ENCODE assay signal across 9 cellular contexts in genomic region chr5:147417133-147417813, GRCh38.
A peak's percentile ranks its signal among the peaks of the same experiment; 100 is the strongest.
DNase-seq lines count a peak whose midpoint lies in the region; ATAC-seq and TF ChIP-seq lines count a peak whose summit lies in the region.
"Had no signal": no experiment of that assay in that cellular context is flagged by ENCODE, and none has a peak within 500 bp of the region (broad histone marks: within the 10 kb centered on the region; RNA-seq: fewer than 3 reads in every experiment).

No MANE protein-coding gene starts in this region.

- H3K36me3 Mint-ChIP-seq in GM23338 (ENCODE audit: low read depth) = peaks cover 86% of the 10 kb centered on the region

- ATAC-seq in GM23338 (no peak), gastroesophageal sphincter (peak; percentile 77), HG02623 (IDR thresholded peaks at IDR 0.05; ENCODE audit: unreplicated experiment) (no peak)

- peaks cover 2% of the 10 kb centered on the region for H3K27me3 Mint-ChIP-seq in GM23338 (ENCODE audit: insufficient read depth, low read depth, poor library complexity)

- H3K36me3 ChIP-seq in GM23338 (ENCODE audit: insufficient read depth) (peaks cover 82% of the 10 kb centered on the region), gastroesophageal sphincter (peaks cover 0 to 46% of the 10 kb centered on the region in 2 donors)

- H2AFZ ChIP-seq in GM23338 = no peak overlapping the region

- H3K4me2 ChIP-seq in GM23338 = no peak overlapping the region
- H3K4me2 ChIP-seq: KMS-11 had no signal

- H3K4me1 ChIP-seq in GM23338 (ENCODE audit: insufficient read depth) (peaks cover 7% of the 10 kb centered on the region; the same call in 1 of the 2 replicates), gastroesophageal sphincter (peaks cover 36 to 87% (median 37%) of the 10 kb centered on the region in 3 donors)

- H3K27me3 ChIP-seq in GM23338 (ENCODE audit: insufficient read depth) (no peaks in the 10 kb centered on the region), gastroesophageal sphincter (no peaks in the 10 kb centered on the region)

- no peak for TF ChIP-seq POLR2A in gastroesophageal sphincter (IDR thresholded peaks at IDR 0.05)

- peaks cover 77% of the 10 kb centered on the region for H4K20me1 ChIP-seq in GM23338 (replicated peaks; ENCODE audit: insufficient read depth)

- peak overlapping the region; percentile 69 for H3K27ac ChIP-seq in GM23338 (ENCODE audit: low read depth)
- H3K27ac ChIP-seq in adipose tissue (ENCODE audit: low read depth, low read length) = peak overlapping the region; percentile 43
- H3K27ac ChIP-seq in gastroesophageal sphincter = peak overlapping the region; percentile 84 to 94 (median 92)
- H3K27ac ChIP-seq: KMS-11 had no signal

- no peaks in the 10 kb centered on the region; the same call in 2 of the 3 replicates for H3K9me3 Mint-ChIP-seq in GM23338

- no peaks in the 10 kb centered on the region for H3K9me2 ChIP-seq in GM23338 (ENCODE audit: insufficient read depth)

- H3F3A ChIP-seq in GM23338 (replicated peaks; ENCODE audit: low read depth) = peaks cover 7% of the 10 kb centered on the region; the same call in 1 of the 2 replicates

- TF ChIP-seq CTCF in GM23338 (conservative IDR thresholded peaks at IDR 0.05; ENCODE audit: low read depth in 2 of 2) = no peak
- TF ChIP-seq CTCF in gastroesophageal sphincter (IDR thresholded peaks at IDR 0.05) = no peak

- H3K79me2 ChIP-seq in GM23338 (replicated peaks; ENCODE audit: insufficient read depth) = peaks cover 72% of the 10 kb centered on the region

- no peak overlapping the region for H3K4me3 Mint-ChIP-seq in GM23338

- H3K4me3 ChIP-seq in GM23338 = no peak overlapping the region
- no peak overlapping the region for H3K4me3 ChIP-seq in gastroesophageal sphincter

- peaks cover 9% of the 10 kb centered on the region; the same call in 2 of the 3 replicates for H3K4me1 Mint-ChIP-seq in GM23338

- H3K9me3 ChIP-seq in gastroesophageal sphincter = no peaks in the 10 kb centered on the region

- intact Hi-C loops in posterior cingulate gyrus (cut with DNase I) = no loop called here

- WGBS in adipose tissue, 3 donors = 24 to 38% (median 33%) methylated on average over 5 of the region's 5 CpGs
- 4% methylated on average over 5 of the region's 5 CpGs; no CpG with 5 or more reads in 1 of the 2 donors for WGBS in gastroesophageal sphincter (ENCODE audit: low coverage in 1 of 2), 2 donors

- TF ChIP-seq EP300 in gastroesophageal sphincter (IDR thresholded peaks at IDR 0.05) = no peak

- no peak for DNase-seq in GM23338 (ENCODE audit: low spot score)
- peak; percentile 49 for DNase-seq in renal cortical epithelial cell (ENCODE audit: low read depth)
- DNase-seq in activated T-cell treated with anti-CD3 and anti-CD28 coated beads, Interleukin-2, amount 50 U/mL, for 48 hours = no peak
- DNase-seq in posterior cingulate gyrus = no peak
- DNase-seq in HPDE6-E6E7 (ENCODE audit: extremely low spot score) = no peak

- no peak overlapping the region for H3K27ac Mint-ChIP-seq in GM23338

TF ChIP-seq in GM23338, 12 proteins besides CTCF, POLR2A, EP300 and RAD21 (continues in another document):
- TF ChIP-seq STAT1 (IDR thresholded peaks at IDR 0.05; ENCODE audit: unreplicated experiment) (no peak), CREB1 (CRISPR knock-in tag; IDR thresholded peaks at IDR 0.05; ENCODE audit: low read depth) (no peak), NANOG (IDR thresholded peaks at IDR 0.05; ENCODE audit: borderline replicate concordance) (no peak), ZNF331 (CRISPR knock-in tag; IDR thresholded peaks at IDR 0.05; ENCODE audit: low read depth) (no peak), JUNB (IDR thresholded peaks at IDR 0.05; ENCODE audit: unreplicated experiment) (no peak), EZH2phosphoT487 (IDR thresholded peaks at IDR 0.05; ENCODE audit: unreplicated experiment) (no peak), EZH2 (IDR thresholded peaks at IDR 0.05; ENCODE audit: low read depth, unreplicated experiment) (no peak)
- TF ChIP-seq, protein P1, sequence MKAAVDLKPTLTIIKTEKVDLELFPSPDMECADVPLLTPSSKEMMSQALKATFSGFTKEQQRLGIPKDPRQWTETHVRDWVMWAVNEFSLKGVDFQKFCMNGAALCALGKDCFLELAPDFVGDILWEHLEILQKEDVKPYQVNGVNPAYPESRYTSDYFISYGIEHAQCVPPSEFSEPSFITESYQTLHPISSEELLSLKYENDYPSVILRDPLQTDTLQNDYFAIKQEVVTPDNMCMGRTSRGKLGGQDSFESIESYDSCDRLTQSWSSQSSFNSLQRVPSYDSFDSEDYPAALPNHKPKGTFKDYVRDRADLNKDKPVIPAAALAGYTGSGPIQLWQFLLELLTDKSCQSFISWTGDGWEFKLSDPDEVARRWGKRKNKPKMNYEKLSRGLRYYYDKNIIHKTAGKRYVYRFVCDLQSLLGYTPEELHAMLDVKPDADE (IDR thresholded peaks at IDR 0.05) = no peak
- TF ChIP-seq, protein P2, sequence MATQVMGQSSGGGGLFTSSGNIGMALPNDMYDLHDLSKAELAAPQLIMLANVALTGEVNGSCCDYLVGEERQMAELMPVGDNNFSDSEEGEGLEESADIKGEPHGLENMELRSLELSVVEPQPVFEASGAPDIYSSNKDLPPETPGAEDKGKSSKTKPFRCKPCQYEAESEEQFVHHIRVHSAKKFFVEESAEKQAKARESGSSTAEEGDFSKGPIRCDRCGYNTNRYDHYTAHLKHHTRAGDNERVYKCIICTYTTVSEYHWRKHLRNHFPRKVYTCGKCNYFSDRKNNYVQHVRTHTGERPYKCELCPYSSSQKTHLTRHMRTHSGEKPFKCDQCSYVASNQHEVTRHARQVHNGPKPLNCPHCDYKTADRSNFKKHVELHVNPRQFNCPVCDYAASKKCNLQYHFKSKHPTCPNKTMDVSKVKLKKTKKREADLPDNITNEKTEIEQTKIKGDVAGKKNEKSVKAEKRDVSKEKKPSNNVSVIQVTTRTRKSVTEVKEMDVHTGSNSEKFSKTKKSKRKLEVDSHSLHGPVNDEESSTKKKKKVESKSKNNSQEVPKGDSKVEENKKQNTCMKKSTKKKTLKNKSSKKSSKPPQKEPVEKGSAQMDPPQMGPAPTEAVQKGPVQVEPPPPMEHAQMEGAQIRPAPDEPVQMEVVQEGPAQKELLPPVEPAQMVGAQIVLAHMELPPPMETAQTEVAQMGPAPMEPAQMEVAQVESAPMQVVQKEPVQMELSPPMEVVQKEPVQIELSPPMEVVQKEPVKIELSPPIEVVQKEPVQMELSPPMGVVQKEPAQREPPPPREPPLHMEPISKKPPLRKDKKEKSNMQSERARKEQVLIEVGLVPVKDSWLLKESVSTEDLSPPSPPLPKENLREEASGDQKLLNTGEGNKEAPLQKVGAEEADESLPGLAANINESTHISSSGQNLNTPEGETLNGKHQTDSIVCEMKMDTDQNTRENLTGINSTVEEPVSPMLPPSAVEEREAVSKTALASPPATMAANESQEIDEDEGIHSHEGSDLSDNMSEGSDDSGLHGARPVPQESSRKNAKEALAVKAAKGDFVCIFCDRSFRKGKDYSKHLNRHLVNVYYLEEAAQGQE (IDR thresholded peaks at IDR 0.05; ENCODE audit: unreplicated experiment) = no peak
